Comparison of ENCODE assay signal across 1 cellular context in the genomic region with DNA sequence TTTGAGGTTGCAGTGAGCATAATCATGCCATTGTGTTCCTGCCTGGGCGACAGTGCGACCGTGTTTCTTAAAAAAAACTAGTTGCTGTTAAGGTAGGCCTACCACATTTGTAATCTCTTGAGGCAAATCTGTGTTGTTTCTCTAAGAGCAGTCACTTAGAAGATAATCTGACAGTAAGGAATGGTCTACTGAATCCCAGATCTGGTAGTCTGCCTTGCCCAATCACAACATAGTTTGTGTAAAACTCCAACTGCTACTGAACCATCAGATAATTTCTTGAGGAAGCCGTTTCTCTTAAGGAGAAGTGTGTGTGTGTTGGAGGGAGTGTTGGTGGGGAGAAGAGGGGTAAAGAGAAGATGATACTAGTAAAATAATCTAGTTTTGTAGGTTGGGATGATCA.
TF ChIP-seq lines count a peak whose summit lies in the region.

No MANE protein-coding gene starts in this region.

TF ChIP-seq in GM23338, 12 proteins besides CTCF, POLR2A, EP300 and RAD21 (continued from another document):
- TF ChIP-seq, protein P1, sequence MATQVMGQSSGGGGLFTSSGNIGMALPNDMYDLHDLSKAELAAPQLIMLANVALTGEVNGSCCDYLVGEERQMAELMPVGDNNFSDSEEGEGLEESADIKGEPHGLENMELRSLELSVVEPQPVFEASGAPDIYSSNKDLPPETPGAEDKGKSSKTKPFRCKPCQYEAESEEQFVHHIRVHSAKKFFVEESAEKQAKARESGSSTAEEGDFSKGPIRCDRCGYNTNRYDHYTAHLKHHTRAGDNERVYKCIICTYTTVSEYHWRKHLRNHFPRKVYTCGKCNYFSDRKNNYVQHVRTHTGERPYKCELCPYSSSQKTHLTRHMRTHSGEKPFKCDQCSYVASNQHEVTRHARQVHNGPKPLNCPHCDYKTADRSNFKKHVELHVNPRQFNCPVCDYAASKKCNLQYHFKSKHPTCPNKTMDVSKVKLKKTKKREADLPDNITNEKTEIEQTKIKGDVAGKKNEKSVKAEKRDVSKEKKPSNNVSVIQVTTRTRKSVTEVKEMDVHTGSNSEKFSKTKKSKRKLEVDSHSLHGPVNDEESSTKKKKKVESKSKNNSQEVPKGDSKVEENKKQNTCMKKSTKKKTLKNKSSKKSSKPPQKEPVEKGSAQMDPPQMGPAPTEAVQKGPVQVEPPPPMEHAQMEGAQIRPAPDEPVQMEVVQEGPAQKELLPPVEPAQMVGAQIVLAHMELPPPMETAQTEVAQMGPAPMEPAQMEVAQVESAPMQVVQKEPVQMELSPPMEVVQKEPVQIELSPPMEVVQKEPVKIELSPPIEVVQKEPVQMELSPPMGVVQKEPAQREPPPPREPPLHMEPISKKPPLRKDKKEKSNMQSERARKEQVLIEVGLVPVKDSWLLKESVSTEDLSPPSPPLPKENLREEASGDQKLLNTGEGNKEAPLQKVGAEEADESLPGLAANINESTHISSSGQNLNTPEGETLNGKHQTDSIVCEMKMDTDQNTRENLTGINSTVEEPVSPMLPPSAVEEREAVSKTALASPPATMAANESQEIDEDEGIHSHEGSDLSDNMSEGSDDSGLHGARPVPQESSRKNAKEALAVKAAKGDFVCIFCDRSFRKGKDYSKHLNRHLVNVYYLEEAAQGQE (IDR thresholded peaks at IDR 0.05; ENCODE audit: unreplicated experiment) = no peak
- TF ChIP-seq, protein P2, sequence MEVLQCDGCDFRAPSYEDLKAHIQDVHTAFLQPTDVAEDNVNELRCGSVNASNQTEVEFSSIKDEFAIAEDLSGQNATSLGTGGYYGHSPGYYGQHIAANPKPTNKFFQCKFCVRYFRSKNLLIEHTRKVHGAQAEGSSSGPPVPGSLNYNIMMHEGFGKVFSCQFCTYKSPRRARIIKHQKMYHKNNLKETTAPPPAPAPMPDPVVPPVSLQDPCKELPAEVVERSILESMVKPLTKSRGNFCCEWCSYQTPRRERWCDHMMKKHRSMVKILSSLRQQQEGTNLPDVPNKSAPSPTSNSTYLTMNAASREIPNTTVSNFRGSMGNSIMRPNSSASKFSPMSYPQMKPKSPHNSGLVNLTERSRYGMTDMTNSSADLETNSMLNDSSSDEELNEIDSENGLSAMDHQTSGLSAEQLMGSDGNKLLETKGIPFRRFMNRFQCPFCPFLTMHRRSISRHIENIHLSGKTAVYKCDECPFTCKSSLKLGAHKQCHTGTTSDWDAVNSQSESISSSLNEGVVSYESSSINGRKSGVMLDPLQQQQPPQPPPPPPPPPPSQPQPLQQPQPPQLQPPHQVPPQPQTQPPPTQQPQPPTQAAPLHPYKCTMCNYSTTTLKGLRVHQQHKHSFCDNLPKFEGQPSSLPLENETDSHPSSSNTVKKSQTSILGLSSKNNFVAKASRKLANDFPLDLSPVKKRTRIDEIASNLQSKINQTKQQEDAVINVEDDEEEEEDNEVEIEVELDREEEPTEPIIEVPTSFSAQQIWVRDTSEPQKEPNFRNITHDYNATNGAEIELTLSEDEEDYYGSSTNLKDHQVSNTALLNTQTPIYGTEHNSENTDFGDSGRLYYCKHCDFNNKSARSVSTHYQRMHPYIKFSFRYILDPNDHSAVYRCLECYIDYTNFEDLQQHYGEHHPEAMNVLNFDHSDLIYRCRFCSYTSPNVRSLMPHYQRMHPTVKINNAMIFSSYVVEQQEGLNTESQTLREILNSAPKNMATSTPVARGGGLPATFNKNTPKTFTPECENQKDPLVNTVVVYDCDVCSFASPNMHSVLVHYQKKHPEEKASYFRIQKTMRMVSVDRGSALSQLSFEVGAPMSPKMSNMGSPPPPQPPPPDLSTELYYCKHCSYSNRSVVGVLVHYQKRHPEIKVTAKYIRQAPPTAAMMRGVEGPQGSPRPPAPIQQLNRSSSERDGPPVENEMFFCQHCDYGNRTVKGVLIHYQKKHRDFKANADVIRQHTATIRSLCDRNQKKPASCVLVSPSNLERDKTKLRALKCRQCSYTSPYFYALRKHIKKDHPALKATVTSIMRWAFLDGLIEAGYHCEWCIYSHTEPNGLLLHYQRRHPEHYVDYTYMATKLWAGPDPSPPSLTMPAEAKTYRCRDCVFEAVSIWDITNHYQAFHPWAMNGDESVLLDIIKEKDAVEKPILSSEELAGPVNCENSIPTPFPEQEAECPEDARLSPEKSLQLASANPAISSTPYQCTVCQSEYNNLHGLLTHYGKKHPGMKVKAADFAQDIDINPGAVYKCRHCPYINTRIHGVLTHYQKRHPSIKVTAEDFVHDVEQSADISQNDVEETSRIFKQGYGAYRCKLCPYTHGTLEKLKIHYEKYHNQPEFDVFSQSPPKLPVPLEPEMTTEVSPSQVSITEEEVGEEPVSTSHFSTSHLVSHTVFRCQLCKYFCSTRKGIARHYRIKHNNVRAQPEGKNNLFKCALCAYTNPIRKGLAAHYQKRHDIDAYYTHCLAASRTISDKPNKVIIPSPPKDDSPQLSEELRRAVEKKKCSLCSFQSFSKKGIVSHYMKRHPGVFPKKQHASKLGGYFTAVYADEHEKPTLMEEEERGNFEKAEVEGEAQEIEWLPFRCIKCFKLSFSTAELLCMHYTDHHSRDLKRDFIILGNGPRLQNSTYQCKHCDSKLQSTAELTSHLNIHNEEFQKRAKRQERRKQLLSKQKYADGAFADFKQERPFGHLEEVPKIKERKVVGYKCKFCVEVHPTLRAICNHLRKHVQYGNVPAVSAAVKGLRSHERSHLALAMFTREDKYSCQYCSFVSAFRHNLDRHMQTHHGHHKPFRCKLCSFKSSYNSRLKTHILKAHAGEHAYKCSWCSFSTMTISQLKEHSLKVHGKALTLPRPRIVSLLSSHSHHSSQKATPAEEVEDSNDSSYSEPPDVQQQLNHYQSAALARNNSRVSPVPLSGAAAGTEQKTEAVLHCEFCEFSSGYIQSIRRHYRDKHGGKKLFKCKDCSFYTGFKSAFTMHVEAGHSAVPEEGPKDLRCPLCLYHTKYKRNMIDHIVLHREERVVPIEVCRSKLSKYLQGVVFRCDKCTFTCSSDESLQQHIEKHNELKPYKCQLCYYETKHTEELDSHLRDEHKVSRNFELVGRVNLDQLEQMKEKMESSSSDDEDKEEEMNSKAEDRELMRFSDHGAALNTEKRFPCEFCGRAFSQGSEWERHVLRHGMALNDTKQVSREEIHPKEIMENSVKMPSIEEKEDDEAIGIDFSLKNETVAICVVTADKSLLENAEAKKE (CRISPR knock-in tag; IDR thresholded peaks at IDR 0.05) = no peak
- TF ChIP-seq JUNB (IDR thresholded peaks at IDR 0.05; ENCODE audit: unreplicated experiment) = no peak
